9 cellular contexts compared by ENCODE assay signal in genomic region chr12:4858385-4858784, GRCh38. TPM values are rescaled to one million over a fixed set of nuclear protein-coding genes. Genes with fewer than 3 reads are reported as not detected.
DNase-seq lines count a peak whose midpoint lies in the region; ATAC-seq, FAIRE-seq and TF ChIP-seq lines count a peak whose summit lies in the region.
"Had no signal": no experiment of that assay in that cellular context is flagged by ENCODE, and none has a peak within 500 bp of the region (broad histone marks: within the 10 kb centered on the region; RNA-seq: fewer than 3 reads in every experiment).

No MANE protein-coding gene starts in this region.

- CTCF ChIA-PET in Caco-2 (lab: Charles Lee) (interaction anchor here (0.6 to 2.7 kb wide), 14 partner anchors 9 to 1701 kb away, joined by 3 to 20 read pairs (median 6); no protein-coding TSS in a partner anchor), H1 (lab: Charles Lee; ENCODE audit: partially characterized antibody) (interaction anchor here (0.8 to 16.6 kb wide), 48 partner anchors 9 to 750 kb away, joined by 3 to 162 read pairs (median 8); partner anchors contain the start of gene KCNA1)

- no peak overlapping the region for H4K91ac ChIP-seq in H1 (replicated peaks; ENCODE audit: insufficient read length, low read length)

- FAIRE-seq in H1 (lab: Jason Lieb, UNC) = no peak

- DNase-seq in Caco-2 (peak; percentile 62 to 73), H1 (ENCODE audit: low read depth in 1 of 2, low spot score in 2 of 2) (peak in 1 of 2 experiments; percentile 58), NOMO-1 (lab: John Stamatoyannopoulos, UW; ENCODE audit: unreplicated experiment in 2 of 2) (no peak), activated gamma-delta T cell (lab: John Stamatoyannopoulos, UW) (no peak)
- DNase-seq in natural killer cell treated with Interleukin-12 subunit alpha and Interleukin-12 subunit beta and Interleukin-15 and Interleukin-18, amount 100 ng/mL, for 72 hours (ENCODE audit: low spot score) = no peak

- H3K4ac ChIP-seq in H1 (replicated peaks; ENCODE audit: insufficient read length, low read depth, low read length) = no peak overlapping the region

- TF ChIP-seq CTCF in Caco-2 (IDR thresholded peaks at IDR 0.05; ENCODE audit: insufficient read depth in 1 of 2, low read depth in 1 of 2, low read length in 1 of 2, severe bottlenecking in 1 of 2, unreplicated experiment in 1 of 2) (peak; percentile 38 to 60), H1 (IDR thresholded peaks at IDR 0.05; ENCODE audit: control extremely low read depth in 1 of 3, insufficient read depth in 1 of 3, low read depth in 1 of 3, low read length in 3 of 3) (peak; percentile 23 to 63 (median 50); a peak in 3 of 4 replicates)

- H3K36me3 ChIP-seq in Caco-2 (ENCODE audit: control insufficient read depth, insufficient read depth, low read length) = no peaks in the 10 kb centered on the region
- no peaks in the 10 kb centered on the region for H3K36me3 ChIP-seq in HUES6 (ENCODE audit: control insufficient read depth, insufficient read depth, low read length)
- no peaks in the 10 kb centered on the region for H3K36me3 ChIP-seq in H1 (ENCODE audit: control insufficient read depth in 2 of 4, insufficient read depth in 4 of 4, low read length in 3 of 4)
- H3K36me3 ChIP-seq: adrenal gland had no signal

- H3K27me3 ChIP-seq in Caco-2 (replicated peaks; ENCODE audit: control insufficient read depth, insufficient read depth, low read length) = no peaks in the 10 kb centered on the region; the same call in 1 of the 2 replicates
- H3K27me3 ChIP-seq in HUES6 (ENCODE audit: control insufficient read depth, insufficient read depth, low read length) = peaks cover 58% of the 10 kb centered on the region
- H3K27me3 ChIP-seq in H1 (replicated peaks in 1 of 4; ENCODE audit: control insufficient read depth in 3 of 4, extremely low read depth in 1 of 4, insufficient read depth in 3 of 4, low read length in 3 of 4) = peaks cover 0 to 13% (median 6%) of the 10 kb centered on the region in 4 experiments; a peak in 4 of 7 replicates

- H3K4me3 ChIP-seq in Caco-2 (ENCODE audit: low read depth, low read length) = no peak overlapping the region
- peak overlapping the region; percentile 33; the same call in 1 of the 2 replicates for H3K4me3 ChIP-seq in HUES6 (ENCODE audit: low read depth, low read length)
- peak overlapping the region in 1 of 4 experiments; percentile 34; a peak in 1 of 8 replicates for H3K4me3 ChIP-seq in H1 (ENCODE audit: extremely low read depth in 1 of 4, insufficient read depth in 2 of 4, low read depth in 3 of 4, low read length in 4 of 4)
- H3K4me3 ChIP-seq: adrenal gland had no signal

- no peak overlapping the region for H2BK20ac ChIP-seq in H1 (ENCODE audit: low read length)

- H3K4me1 Mint-ChIP-seq in Caco-2 (ENCODE audit: low read depth, unreplicated experiment) = peaks cover 7% of the 10 kb centered on the region
- peaks cover 14 to 16% of the 10 kb centered on the region in 2 donors for H3K4me1 Mint-ChIP-seq in natural killer cell treated with Interleukin-12 subunit alpha and Interleukin-12 subunit beta and Interleukin-15 and Interleukin-18, amount 100 ng/mL, for 72 hours (ENCODE audit: low read depth in 2 of 2)

- H3K4me1 ChIP-seq in Caco-2 (0 out of 2 replicates have a peak, but pooled peaks cover 3% of the 10 kb centered on the region), HUES6 (ENCODE audit: control insufficient read depth, insufficient read depth, low read length) (peaks cover 10% of the 10 kb centered on the region), H1 (replicated peaks in 1 of 4; ENCODE audit: control insufficient read depth in 3 of 4, insufficient read depth in 4 of 4, low read length in 3 of 4) (peaks cover 2 to 14% (median 6%) of the 10 kb centered on the region in 4 experiments; a peak in 6 of 7 replicates)
- H3K4me1 ChIP-seq: adrenal gland had no signal

- no peak overlapping the region for H4K8ac ChIP-seq in H1 (ENCODE audit: extremely low read depth, insufficient read depth, low read length)

- no peaks in the 10 kb centered on the region for H4K20me1 ChIP-seq in H1 (replicated peaks in 1 of 2; ENCODE audit: control insufficient read depth in 1 of 2, insufficient read depth in 2 of 2, low read length in 2 of 2)

- H2BK120ac ChIP-seq in H1 (replicated peaks; ENCODE audit: low read depth, low read length) = no peak overlapping the region

- H3K9ac ChIP-seq in HUES6 (ENCODE audit: low read length) = no peak overlapping the region
- no peak overlapping the region for H3K9ac ChIP-seq in H1 (replicated peaks in 1 of 4; ENCODE audit: extremely low read depth in 1 of 4, low read depth in 3 of 4, low read length in 3 of 4)

- peaks cover 38% of the 10 kb centered on the region for H3K27me3 Mint-ChIP-seq in Caco-2 (ENCODE audit: insufficient read depth, unreplicated experiment)
- peaks cover 11 to 12% of the 10 kb centered on the region in 2 donors for H3K27me3 Mint-ChIP-seq in natural killer cell treated with Interleukin-12 subunit alpha and Interleukin-12 subunit beta and Interleukin-15 and Interleukin-18, amount 100 ng/mL, for 72 hours

- no peak overlapping the region for H3K23ac ChIP-seq in H1 (ENCODE audit: insufficient read length)

- no peak overlapping the region for H2AFZ ChIP-seq in H1 (ENCODE audit: low read length)

- H3K79me1 ChIP-seq in H1 (ENCODE audit: low read depth, low read length) = no peaks in the 10 kb centered on the region

- no peak overlapping the region for H2AK5ac ChIP-seq in H1 (ENCODE audit: low read depth, low read length)

- H3K4me2 ChIP-seq in H1 (ENCODE audit: insufficient read depth in 1 of 2, low read depth in 2 of 2, low read length in 2 of 2) = peak overlapping the region; percentile 22 to 62; a peak in 2 of 4 replicates

- WGBS in H1 (ENCODE audit: extremely low coverage in 1 of 2, insufficient coverage in 1 of 2, insufficient read length in 1 of 2, insufficient replicate concordance in 2 of 2, low coverage in 1 of 2, low lambda C conversion rate in 2 of 2, missing lambda C conversion rate in 1 of 2), 2 experiments = 31% methylated on average over 9 of the region's 9 CpGs; no CpG with 5 or more reads in 1 of the 2 experiments

- H3K27ac ChIP-seq in HUES6 (ENCODE audit: low read depth, low read length) = no peak overlapping the region
- no peak overlapping the region for H3K27ac ChIP-seq in H1 (ENCODE audit: low read depth, low read length)
- H3K27ac ChIP-seq: adrenal gland had no signal

- H3K9me3 Mint-ChIP-seq in Caco-2 (ENCODE audit: unreplicated experiment) = no peaks in the 10 kb centered on the region
- no peaks in the 10 kb centered on the region for H3K9me3 Mint-ChIP-seq in natural killer cell treated with Interleukin-12 subunit alpha and Interleukin-12 subunit beta and Interleukin-15 and Interleukin-18, amount 100 ng/mL, for 72 hours

- intact Hi-C loops in Caco-2 (cut with micrococcal nuclease; ENCODE audit: unreplicated experiment) = no loop called here

- no peaks in the 10 kb centered on the region for H3K79me2 ChIP-seq in H1 (ENCODE audit: control insufficient read depth in 1 of 2, insufficient read depth in 2 of 2, low read length in 2 of 2)

- TF ChIP-seq RAD21 in H1 (IDR thresholded peaks at IDR 0.05 in 1 of 2, conservative IDR thresholded peaks at IDR 0.05 in 1 of 2; ENCODE audit: low read depth in 2 of 2, low read length in 2 of 2) = peak in 1 of 2 experiments; percentile 4; a peak in 2 of 4 replicates

- no peak for TF ChIP-seq EP300 in H1 (IDR thresholded peaks at IDR 0.05; ENCODE audit: borderline replicate concordance in 1 of 2, low read depth in 2 of 2, low read length in 2 of 2)

- H3K18ac ChIP-seq in H1 (ENCODE audit: extremely low read depth, low read length) = no peak overlapping the region

- H3K9me3 ChIP-seq in Caco-2 (no peaks in the 10 kb centered on the region), HUES6 (ENCODE audit: control insufficient read depth, insufficient read depth, low read depth, low read length) (no peaks in the 10 kb centered on the region), H1 (ENCODE audit: insufficient read depth in 2 of 2, low read depth in 1 of 2, low read length in 1 of 2) (no peaks in the 10 kb centered on the region)
- H3K9me3 ChIP-seq: adrenal gland had no signal

- H3K23me2 ChIP-seq in H1 (ENCODE audit: low read depth, low read length) = no peaks in the 10 kb centered on the region

- POLR2A ChIA-PET in Caco-2 (lab: Charles Lee) = no interaction called here
- POLR2A ChIA-PET in H1 (lab: Charles Lee; ENCODE audit: partially characterized antibody) = interaction anchor here (1.0 kb wide), 1 partner anchor 45 kb away, joined by 3 read pairs; no protein-coding TSS in a partner anchor

- no peaks in the 10 kb centered on the region for H3K36me3 Mint-ChIP-seq in Caco-2 (ENCODE audit: insufficient read depth, unreplicated experiment)
- no peaks in the 10 kb centered on the region for H3K36me3 Mint-ChIP-seq in natural killer cell treated with Interleukin-12 subunit alpha and Interleukin-12 subunit beta and Interleukin-15 and Interleukin-18, amount 100 ng/mL, for 72 hours

- peak overlapping the region; percentile 44 for H3K4me3 Mint-ChIP-seq in Caco-2 (ENCODE audit: unreplicated experiment)
- peak overlapping the region; percentile 67 for H3K4me3 Mint-ChIP-seq in natural killer cell treated with Interleukin-12 subunit alpha and Interleukin-12 subunit beta and Interleukin-15 and Interleukin-18, amount 100 ng/mL, for 72 hours

- no peak overlapping the region for H3K14ac ChIP-seq in H1 (ENCODE audit: insufficient read length)

- no peak overlapping the region for H2BK5ac ChIP-seq in H1 (ENCODE audit: low read depth, low read length)

- H2BK15ac ChIP-seq in H1 (ENCODE audit: low read length) = no peak overlapping the region

- no peak for ATAC-seq in natural killer cell treated with Interleukin-12 subunit alpha and Interleukin-12 subunit beta and Interleukin-15 and Interleukin-18, amount 100 ng/mL, for 72 hours
- ATAC-seq in HG03175 (IDR thresholded peaks at IDR 0.05; ENCODE audit: unreplicated experiment) (no peak), HG03097 (IDR thresholded peaks at IDR 0.05; ENCODE audit: low FRiP score, unreplicated experiment) (no peak)

- no peak overlapping the region for H4K5ac ChIP-seq in H1 (ENCODE audit: insufficient read length, low read depth, low read length)

- no peak overlapping the region for H3K27ac Mint-ChIP-seq in Caco-2 (ENCODE audit: unreplicated experiment)
- no peak overlapping the region for H3K27ac Mint-ChIP-seq in natural killer cell treated with Interleukin-12 subunit alpha and Interleukin-12 subunit beta and Interleukin-15 and Interleukin-18, amount 100 ng/mL, for 72 hours

- TF ChIP-seq POLR2A in H1 (IDR thresholded peaks at IDR 0.05; ENCODE audit: control extremely low read depth in 1 of 2, low read depth in 2 of 2, low read length in 2 of 2) = no peak

- no peak overlapping the region for H3K56ac ChIP-seq in H1 (replicated peaks; ENCODE audit: insufficient read length, low read depth, low read length)

- BruUV-seq in Caco-2 (replicated peaks; lab: Mats Ljungman, UMichigan) = no TSS peak

- H2BK12ac ChIP-seq in H1 (ENCODE audit: low read depth, low read length) = no peak overlapping the region

RNA-seq across cellular contexts. Expression of gene KCNA1, which starts 51.3 kb away (rescaled TPM):
- not detected in 2 replicates for total RNA-seq in Caco-2 (2022)
- 0.23 and 0.30 TPM in 2 replicates for total RNA-seq in H1 (2021; fragmentation: NEBNext Ultra II Directional; extraction: Animal tissue kit (Norgen Biotek cat#: 25700))
- 0.19 and 0.23 TPM in 2 replicates for polyA plus RNA-seq in H1 (2011; rRNA removed)
- 0.12 TPM for polyA plus RNA-seq in H1 (2011; cell fraction: cytosol; rRNA removed)
- 0.36 TPM for polyA plus RNA-seq in H1 (2011; cell fraction: nucleus; rRNA removed)
- 0.06 to 0.46 TPM (median 0.16 TPM) in 4 replicates for polyA plus RNA-seq in H1 (2012, experiment 1 of 2)
- polyA plus RNA-seq in H1 (2012, experiment 2 of 2) = 0.01 TPM
- 0.10 TPM for polyA plus RNA-seq in H1 (2013, experiment 1 of 2)
- 0.13 TPM for polyA plus RNA-seq in H1 (2013, experiment 2 of 2)
- polyA minus RNA-seq in H1 (2011; rRNA and poly(A)+ RNA removed) = 0.59 and 1.1 TPM in 2 replicates
- polyA minus RNA-seq in H1 (2011; cell fraction: cytosol; rRNA and poly(A)+ RNA removed) = not detected
- 1.3 TPM for polyA minus RNA-seq in H1 (2011; cell fraction: nucleus; rRNA and poly(A)+ RNA removed)
- total RNA-seq in natural killer cell treated with Interleukin-12 subunit alpha and Interleukin-12 subunit beta and Interleukin-15 and Interleukin-18, amount 100 ng/mL, for 72 hours = not detected
- total RNA-seq: adrenal gland had no signal
- polyA plus RNA-seq: adrenal gland had no signal

Comparison
In these comparisons a context has a peak if more than half of its experiments do, and no peak if none do; other contexts are left out.
1. DNase-seq: peak in Caco-2 (2 of 2); none in natural killer cell treated with Interleukin-12 subunit alpha and Interleukin-12 subunit beta and Interleukin-15 and Interleukin-18, amount 100 ng/mL, for 72 hours (single experiment), NOMO-1 (0 of 2) and activated gamma-delta T cell (single experiment).